1 cellular context compared by ENCODE assay signal in the genomic region with DNA sequence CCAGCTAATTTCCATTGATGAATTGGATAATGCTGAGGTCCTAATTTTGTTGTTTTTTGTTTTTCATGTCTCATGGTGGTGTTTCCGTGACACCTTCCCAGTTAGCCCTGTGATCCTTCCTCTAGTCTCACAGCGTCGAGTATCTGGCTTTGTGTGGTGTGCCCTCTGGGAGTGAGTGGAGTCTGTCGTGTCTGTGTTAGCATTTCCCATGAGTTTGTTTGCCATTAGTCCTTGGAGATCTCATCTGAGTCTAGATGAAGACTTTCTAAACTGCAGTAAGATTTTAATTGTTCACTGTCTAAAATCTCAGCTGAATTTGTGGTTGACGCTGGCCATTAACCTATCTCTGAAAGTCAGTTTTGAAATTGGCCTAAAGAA.
TF ChIP-seq lines count a peak whose summit lies in the region.

No MANE protein-coding gene starts in this region.

TF ChIP-seq in WTC11, 78 proteins besides CTCF, POLR2A, EP300 and RAD21:
- no peak for TF ChIP-seq FOXJ3 (CRISPR knock-in tag; IDR thresholded peaks at IDR 0.05; ENCODE audit: borderline replicate concordance)
- no peak for TF ChIP-seq ZNF423 (CRISPR knock-in tag; IDR thresholded peaks at IDR 0.05)
- no peak for TF ChIP-seq ELF4 (CRISPR knock-in tag; IDR thresholded peaks at IDR 0.05; ENCODE audit: low read depth)
- TF ChIP-seq GABPB1 (CRISPR knock-in tag; IDR thresholded peaks at IDR 0.05): no peak
- no peak for TF ChIP-seq ETV6 (CRISPR knock-in tag; IDR thresholded peaks at IDR 0.05)
- no peak for TF ChIP-seq CBFB (CRISPR knock-in tag; IDR thresholded peaks at IDR 0.05; ENCODE audit: low read depth)
- TF ChIP-seq ZNF138 (CRISPR knock-in tag; conservative IDR thresholded peaks at IDR 0.05): no peak
- no peak for TF ChIP-seq EMX1 (CRISPR knock-in tag; IDR thresholded peaks at IDR 0.05)
- no peak for TF ChIP-seq ESRRA (CRISPR knock-in tag; IDR thresholded peaks at IDR 0.05; ENCODE audit: borderline replicate concordance)
